ENCODE assay signal across 18 cellular contexts in genomic region chr1:45254490-45254889, GRCh38. TPM values are rescaled to one million over a fixed set of nuclear protein-coding genes. Genes with fewer than 3 reads are reported as not detected.
"Had no signal": no experiment of that assay in that cellular context is flagged by ENCODE, and none has a peak within 500 bp of the region (broad histone marks: within the 10 kb centered on the region; RNA-seq: fewer than 3 reads in every experiment).

No MANE protein-coding gene starts in this region.

- H3K36me3 ChIP-seq: esophagus muscularis mucosa, gastroesophageal sphincter, heart left ventricle, left ventricle myocardium inferior, lower lobe of right lung had no signal

- FAIRE-seq: colon, endothelial cell of umbilical vein, frontal cortex, kidney had no signal

- H3K27ac ChIP-seq: esophagus muscularis mucosa, foreskin keratinocyte, gastroesophageal sphincter, heart left ventricle, hepatocyte, left ventricle myocardium inferior, lower lobe of right lung had no signal

- H3K4me3 ChIP-seq: esophagus muscularis mucosa, gastroesophageal sphincter, heart left ventricle, hepatocyte, left ventricle myocardium inferior, lower lobe of right lung had no signal

- H3K4me1 ChIP-seq: esophagus muscularis mucosa, foreskin keratinocyte, gastroesophageal sphincter, heart left ventricle, left ventricle myocardium inferior, lower lobe of right lung had no signal

- ATAC-seq: foreskin keratinocyte, gastroesophageal sphincter, heart left ventricle, lower lobe of right lung had no signal

- DNase-seq: cortex of kidney; effector memory CD4-positive, alpha-beta T cell; foreskin keratinocyte; heart left ventricle; hypothalamus; immature natural killer cell; islet precursor cell; kidney; kidney glomerular epithelial cell; left ventricle myocardium inferior; lower lobe of right lung; mesenchymal stem cell had no signal

- H3K27me3 ChIP-seq: esophagus muscularis mucosa, hepatocyte had no signal

RNA-seq across cellular contexts. Expression of gene ZSWIM5, which starts 48.1 kb away (rescaled TPM):
- total RNA-seq: foreskin keratinocyte had no signal
- polyA plus RNA-seq: foreskin keratinocyte had no signal
